9 cellular contexts compared by ENCODE assay signal in genomic region chr1:45518910-45519309, GRCh38. TPM values are rescaled to one million over a fixed set of nuclear protein-coding genes. Genes with fewer than 3 reads are reported as not detected.
DNase-seq lines count a peak whose midpoint lies in the region; ATAC-seq, FAIRE-seq and TF ChIP-seq lines count a peak whose summit lies in the region.
"Had no signal": no experiment of that assay in that cellular context is flagged by ENCODE, and none has a peak within 500 bp of the region (broad histone marks: within the 10 kb centered on the region; RNA-seq: fewer than 3 reads in every experiment).

No MANE protein-coding gene starts in this region.

- DNase-seq in activated CD8-positive, alpha-beta memory T cell treated with anti-CD3 and anti-CD28 coated beads, Interleukin-2, amount 10 ng/mL, durations not matched to agents 7 days and 5 days: no peak
- no peak for DNase-seq in activated CD8-positive, alpha-beta memory T cell treated with anti-CD3 and anti-CD28 coated beads for 24 hours
- DNase-seq in activated B cell treated with CpG ODN at 0.5 μM for 24 hours: no peak
- peak; percentile 82 for DNase-seq in globus pallidus (ENCODE audit: low spot score)
- DNase-seq in suprapubic skin (ENCODE audit: low spot score in 2 of 2): no peak
- DNase-seq in GM12891 (ENCODE audit: insufficient read length, low spot score): no peak
- no peak for DNase-seq in DMS53 treated with DMSO at 0.1 percent for 48 hours (lab: John Stamatoyannopoulos, UW; ENCODE audit: unreplicated experiment)
- DNase-seq: heart right ventricle had no signal

- H3K4me1 ChIP-seq in suprapubic skin: peaks cover 39% of the 10 kb centered on the region

- peak overlapping the region; percentile 14 for H3K27ac ChIP-seq in suprapubic skin

- CTCF ChIA-PET in activated CD8-positive, alpha-beta memory T cell treated with anti-CD3 and anti-CD28 coated beads, Interleukin-2, amount 10 ng/mL, durations not matched to agents 7 days and 5 days (lab: Charles Lee): interaction anchor here (0.7 to 1.3 kb wide), 4 partner anchors 32 to 167 kb away, joined by 3 to 5 read pairs (median 4); partner anchors contain the start of genes GPBP1L1 and NASP
- CTCF ChIA-PET in activated B cell treated with CpG ODN at 0.5 μM for 24 hours (lab: Charles Lee): interaction anchor here (0.6 to 5.0 kb wide), 2 partner anchors 51 to 171 kb away, joined by 3 to 24 read pairs; no protein-coding TSS in a partner anchor

- no peaks in the 10 kb centered on the region for H3K27me3 Mint-ChIP-seq in activated CD8-positive, alpha-beta memory T cell treated with anti-CD3 and anti-CD28 coated beads, Interleukin-2, amount 10 ng/mL, durations not matched to agents 7 days and 5 days
- no peaks in the 10 kb centered on the region for H3K27me3 Mint-ChIP-seq in activated B cell treated with CpG ODN at 0.5 μM for 24 hours

- H3K27me3 ChIP-seq in suprapubic skin: no peaks in the 10 kb centered on the region
- H3K27me3 ChIP-seq: heart right ventricle had no signal

- H3K4me1 Mint-ChIP-seq in activated CD8-positive, alpha-beta memory T cell treated with anti-CD3 and anti-CD28 coated beads, Interleukin-2, amount 10 ng/mL, durations not matched to agents 7 days and 5 days: peaks cover 48% of the 10 kb centered on the region
- peaks cover 44% of the 10 kb centered on the region for H3K4me1 Mint-ChIP-seq in activated B cell treated with CpG ODN at 0.5 μM for 24 hours

- peaks cover 43% of the 10 kb centered on the region for H3K36me3 ChIP-seq in suprapubic skin

- no peak for TF ChIP-seq POLR2A in suprapubic skin (IDR thresholded peaks at IDR 0.05)
- no peak for TF ChIP-seq POLR2A in GM12891 (IDR thresholded peaks at IDR 0.05; ENCODE audit: low read depth, low read length)

- intact Hi-C loops in activated B cell treated with CpG ODN at 0.5 μM for 24 hours (cut with micrococcal nuclease): no loop called here

- no peaks in the 10 kb centered on the region for H3K9me3 Mint-ChIP-seq in activated CD8-positive, alpha-beta memory T cell treated with anti-CD3 and anti-CD28 coated beads, Interleukin-2, amount 10 ng/mL, durations not matched to agents 7 days and 5 days (ENCODE audit: low read depth)
- no peaks in the 10 kb centered on the region for H3K9me3 Mint-ChIP-seq in activated B cell treated with CpG ODN at 0.5 μM for 24 hours

- H3K36me3 Mint-ChIP-seq in activated CD8-positive, alpha-beta memory T cell treated with anti-CD3 and anti-CD28 coated beads, Interleukin-2, amount 10 ng/mL, durations not matched to agents 7 days and 5 days: peaks cover 31% of the 10 kb centered on the region
- peaks cover 59% of the 10 kb centered on the region for H3K36me3 Mint-ChIP-seq in activated B cell treated with CpG ODN at 0.5 μM for 24 hours (ENCODE audit: low read depth)

- no peak for ATAC-seq in activated CD8-positive, alpha-beta memory T cell treated with anti-CD3 and anti-CD28 coated beads, Interleukin-2, amount 10 ng/mL, durations not matched to agents 7 days and 5 days
- ATAC-seq in activated B cell treated with CpG ODN at 0.5 μM for 24 hours (ENCODE audit: low read depth) (no peak), GM18868 (IDR thresholded peaks at IDR 0.05; ENCODE audit: unreplicated experiment) (no peak)
- ATAC-seq: heart right ventricle had no signal

- H3K4me3 ChIP-seq in suprapubic skin: no peak overlapping the region

- H3K9me3 ChIP-seq in suprapubic skin: no peaks in the 10 kb centered on the region
- H3K9me3 ChIP-seq: heart right ventricle had no signal

- no peak for FAIRE-seq in GM12891 (lab: Jason Lieb, UNC)

- 10% methylated on average over 1 of the region's 1 CpG for WGBS in suprapubic skin

- POLR2A ChIA-PET in activated B cell treated with CpG ODN at 0.5 μM for 24 hours (lab: Charles Lee): interaction anchor here (0.6 to 8.4 kb wide), 10 partner anchors 17 to 167 kb away, joined by 3 to 457 read pairs (median 5); partner anchors contain the start of genes AKR1A1, CCDC163, GPBP1L1 and MMACHC

- TF ChIP-seq EP300 in suprapubic skin (IDR thresholded peaks at IDR 0.05): no peak

- H3K27ac Mint-ChIP-seq in activated CD8-positive, alpha-beta memory T cell treated with anti-CD3 and anti-CD28 coated beads, Interleukin-2, amount 10 ng/mL, durations not matched to agents 7 days and 5 days: peak overlapping the region; percentile 38
- H3K27ac Mint-ChIP-seq in activated B cell treated with CpG ODN at 0.5 μM for 24 hours: peak overlapping the region; percentile 36

- TF ChIP-seq CTCF in activated B cell treated with CpG ODN at 0.5 μM for 24 hours (IDR thresholded peaks at IDR 0.05) (no peak), suprapubic skin (IDR thresholded peaks at IDR 0.05) (no peak)

- peak overlapping the region; percentile 49 for H3K4me3 Mint-ChIP-seq in activated CD8-positive, alpha-beta memory T cell treated with anti-CD3 and anti-CD28 coated beads, Interleukin-2, amount 10 ng/mL, durations not matched to agents 7 days and 5 days
- peak overlapping the region; percentile 59 for H3K4me3 Mint-ChIP-seq in activated B cell treated with CpG ODN at 0.5 μM for 24 hours

TF ChIP-seq in GM12891, 5 proteins besides CTCF, POLR2A, EP300 and RAD21:
- no peak for TF ChIP-seq TAF1 (IDR thresholded peaks at IDR 0.05; ENCODE audit: low read depth, low read length)

RNA-seq across cellular contexts. Expression of gene PRDX1, which starts 2.8 kb away (rescaled TPM):
- total RNA-seq in activated CD8-positive, alpha-beta memory T cell treated with anti-CD3 and anti-CD28 coated beads, Interleukin-2, amount 10 ng/mL, durations not matched to agents 7 days and 5 days: 100 to 1,000 TPM; 225 to 412 TPM
- total RNA-seq in activated B cell treated with CpG ODN at 0.5 μM for 24 hours (351 and 413 TPM in 2 replicates), suprapubic skin (100 to 1,000 TPM; 134 to 365 (median 296) TPM)
- polyA plus RNA-seq in GM12891 (2012; ENCODE audit: low read depth, missing spikeins): 679 TPM

RNA-seq across cellular contexts. Expression of gene MMACHC, which starts 18.8 kb away (rescaled TPM):
- 1 to 10 TPM; 7.3 to 8.4 TPM for total RNA-seq in activated CD8-positive, alpha-beta memory T cell treated with anti-CD3 and anti-CD28 coated beads, Interleukin-2, amount 10 ng/mL, durations not matched to agents 7 days and 5 days
- total RNA-seq in activated B cell treated with CpG ODN at 0.5 μM for 24 hours (3.6 and 5.1 TPM in 2 replicates), suprapubic skin (1 to 10 TPM; 2.3 to 4.2 (median 3.1) TPM)
- polyA plus RNA-seq in GM12891 (2012; ENCODE audit: low read depth, missing spikeins): 4.4 TPM

RNA-seq across cellular contexts. Expression of gene CCDC163, which starts 19.0 kb away (rescaled TPM):
- 1 to 10 TPM; 7.8 to 7.9 TPM for total RNA-seq in activated CD8-positive, alpha-beta memory T cell treated with anti-CD3 and anti-CD28 coated beads, Interleukin-2, amount 10 ng/mL, durations not matched to agents 7 days and 5 days
- total RNA-seq in activated B cell treated with CpG ODN at 0.5 μM for 24 hours (1.1 TPM in 2 replicates), suprapubic skin (1 to 10 TPM in 1 of 4 donors, under 1 TPM in 3; 0.64 to 1.3 (median 0.83) TPM)
- 1.2 TPM for polyA plus RNA-seq in GM12891 (2012; ENCODE audit: low read depth, missing spikeins)

RNA-seq across cellular contexts. Expression of gene TESK2, which starts 27.9 kb away (rescaled TPM):
- 1 to 10 TPM; 3.0 to 4.4 TPM for total RNA-seq in activated CD8-positive, alpha-beta memory T cell treated with anti-CD3 and anti-CD28 coated beads, Interleukin-2, amount 10 ng/mL, durations not matched to agents 7 days and 5 days
- total RNA-seq in activated B cell treated with CpG ODN at 0.5 μM for 24 hours: 11.7 and 12.2 TPM in 2 replicates
- total RNA-seq in suprapubic skin: 10 to 100 TPM; 16.0 to 28.9 (median 22.8) TPM
- polyA plus RNA-seq in GM12891 (2012; ENCODE audit: low read depth, missing spikeins): 7.6 TPM

RNA-seq across cellular contexts. Expression of gene AKR1A1, which starts 31.7 kb away (rescaled TPM):
- total RNA-seq in activated CD8-positive, alpha-beta memory T cell treated with anti-CD3 and anti-CD28 coated beads, Interleukin-2, amount 10 ng/mL, durations not matched to agents 7 days and 5 days: 100 to 1,000 TPM; 137 to 150 TPM
- 215 and 218 TPM in 2 replicates for total RNA-seq in activated B cell treated with CpG ODN at 0.5 μM for 24 hours
- 10 to 100 TPM; 60.1 to 87.1 (median 82.8) TPM for total RNA-seq in suprapubic skin
- 305 TPM for polyA plus RNA-seq in GM12891 (2012; ENCODE audit: low read depth, missing spikeins)
